Comparison of ENCODE assay signal across 22 cellular contexts in genomic region chr18:9539938-9540337, GRCh38.
"Had no signal": no experiment of that assay in that cellular context is flagged by ENCODE, and none has a peak within 500 bp of the region (broad histone marks: within the 10 kb centered on the region; RNA-seq: fewer than 3 reads in every experiment).

No MANE protein-coding gene starts in this region.

- H3K9me3 ChIP-seq: mucosa of descending colon, prostate gland, right atrium auricular region, tibial artery had no signal

- H3K4me3 ChIP-seq: mucosa of descending colon, prostate gland, right atrium auricular region, skin epidermis, tibial artery had no signal

- DNase-seq: activated CD4-positive, alpha-beta T cell treated with anti-CD3 and anti-CD28 coated beads for 1 hour; activated T-cell treated with anti-CD3 and anti-CD28 coated beads, Interleukin-2, amount 50 U/mL, for 24 hours; aorta; caudate nucleus; effector CD4-positive, alpha-beta T cell; erythroblast; foreskin melanocyte; mesendoderm; mucosa of descending colon; stimulated activated CD4-positive, alpha-beta T cell treated with anti-CD3 and anti-CD28 coated beads, Interleukin-1b, Interleukin-23, amount 100 ng/mL, for 48 hours; stimulated activated naive CD8-positive, alpha-beta T cell treated with anti-CD3 and anti-CD28 coated beads, Interleukin-15, amount 100 ng/mL, for 72 hours; T-helper 1 cell; tibial artery; WERI-Rb-1 had no signal

- H3K27me3 ChIP-seq: brain microvascular endothelial cell, right atrium auricular region, tibial artery had no signal

- FAIRE-seq: endometrium, TTC549 had no signal

- H3K27ac ChIP-seq: brain microvascular endothelial cell, prostate gland, right atrium auricular region, skin epidermis, tibial artery, WERI-Rb-1 had no signal

- H3K36me3 ChIP-seq: prostate gland had no signal

- ATAC-seq: activated naive CD4-positive, alpha-beta T cell treated with anti-CD3 and anti-CD28 coated beads, Interleukin-2, amount 50 U/mL, for 72 hours; activated T-helper 17 cell treated with anti-CD3 and anti-CD28 coated beads, Interleukin-2, amount 50 U/mL, for 72 hours; mucosa of descending colon; stimulated activated naive CD8-positive, alpha-beta T cell treated with anti-CD3 and anti-CD28 coated beads, Interleukin-15, amount 100 ng/mL, for 72 hours had no signal

- H3K4me1 ChIP-seq: prostate gland had no signal
